Comparison of ENCODE assay signal across 1 cellular context in genomic region chr15:45197512-45197911, GRCh38.
TF ChIP-seq lines count a peak whose summit lies in the region.

No MANE protein-coding gene starts in this region.

TF ChIP-seq in GM12878, 131 proteins besides CTCF, POLR2A, EP300 and RAD21:
- no peak for TF ChIP-seq IRF3 (IDR thresholded peaks at IDR 0.05)
- TF ChIP-seq RELA (IDR thresholded peaks at IDR 0.05; ENCODE audit: borderline replicate concordance, partially characterized antibody) = no peak
- TF ChIP-seq, protein P1, sequence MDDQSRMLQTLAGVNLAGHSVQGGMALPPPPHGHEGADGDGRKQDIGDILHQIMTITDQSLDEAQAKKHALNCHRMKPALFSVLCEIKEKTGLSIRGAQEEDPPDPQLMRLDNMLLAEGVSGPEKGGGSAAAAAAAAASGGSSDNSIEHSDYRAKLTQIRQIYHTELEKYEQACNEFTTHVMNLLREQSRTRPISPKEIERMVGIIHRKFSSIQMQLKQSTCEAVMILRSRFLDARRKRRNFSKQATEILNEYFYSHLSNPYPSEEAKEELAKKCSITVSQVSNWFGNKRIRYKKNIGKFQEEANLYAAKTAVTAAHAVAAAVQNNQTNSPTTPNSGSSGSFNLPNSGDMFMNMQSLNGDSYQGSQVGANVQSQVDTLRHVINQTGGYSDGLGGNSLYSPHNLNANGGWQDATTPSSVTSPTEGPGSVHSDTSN (IDR thresholded peaks at IDR 0.05; ENCODE audit: insufficient replicate concordance, low read depth, low read length) = no peak
- no peak for TF ChIP-seq TCF12 (IDR thresholded peaks at IDR 0.05; ENCODE audit: low read depth, low read length)
- peak; percentile 49; the same call in 1 of the 2 replicates for TF ChIP-seq SPI1 (IDR thresholded peaks at IDR 0.05; ENCODE audit: borderline replicate concordance, insufficient read depth, low read depth, low read length)
- TF ChIP-seq MLLT1 (IDR thresholded peaks at IDR 0.05) = peak; percentile 52; the same call in 1 of the 2 replicates
- TF ChIP-seq SREBF1 (IDR thresholded peaks at IDR 0.05; ENCODE audit: low read length) = no peak
- TF ChIP-seq CREM (IDR thresholded peaks at IDR 0.05; ENCODE audit: low read depth) = no peak
